ENCODE assay signal across 15 cellular contexts in genomic region chr15:38212759-38213158, GRCh38. TPM values are rescaled to one million over a fixed set of nuclear protein-coding genes. Genes with fewer than 3 reads are reported as not detected.
DNase-seq lines count a peak whose midpoint lies in the region; TF ChIP-seq lines count a peak whose summit lies in the region.
"Had no signal": no experiment of that assay in that cellular context is flagged by ENCODE, and none has a peak within 500 bp of the region (broad histone marks: within the 10 kb centered on the region; RNA-seq: fewer than 3 reads in every experiment).

No MANE protein-coding gene starts in this region.

- peaks cover 47% of the 10 kb centered on the region for H3K4me1 Mint-ChIP-seq in mesothelial cell of epicardium
- H3K4me1 Mint-ChIP-seq: B cell had no signal

- no peaks in the 10 kb centered on the region for H3K9me3 ChIP-seq in colonic mucosa

- TF ChIP-seq CTCF in colonic mucosa (IDR thresholded peaks at IDR 0.05) (no peak), mesothelial cell of epicardium (IDR thresholded peaks at IDR 0.05; ENCODE audit: unreplicated experiment) (no peak)

- peak; percentile 28 for DNase-seq in CD1c-positive myeloid dendritic cell (ENCODE audit: extremely low spot score)
- DNase-seq in colonic mucosa = no peak
- DNase-seq in mesothelial cell of epicardium (ENCODE audit: low spot score in 2 of 2, unreplicated experiment in 2 of 2) = no peak
- DNase-seq in renal cortical epithelial cell (ENCODE audit: low read depth) = peak; percentile 79
- DNase-seq in H7 = no peak
- no peak for DNase-seq in activated CD4-positive, CD25-positive, alpha-beta regulatory T cell treated with anti-CD3 and anti-CD28 coated beads, Interleukin-2, amount 50 U/mL, for 72 hours
- no peak for DNase-seq in pons (ENCODE audit: low spot score)
- DNase-seq: C1 segment of cervical spinal cord; CD4-positive, alpha-beta memory T cell; DMS79; GM23248; H9 had no signal

- peak overlapping the region; percentile 67 for H3K27ac ChIP-seq in colonic mucosa
- H3K27ac ChIP-seq: GM23248, HL-60 had no signal

- no peak overlapping the region for H3K4me3 Mint-ChIP-seq in mesothelial cell of epicardium
- H3K4me3 Mint-ChIP-seq: B cell; CD4-positive, alpha-beta memory T cell; H9 had no signal

- H3K27me3 Mint-ChIP-seq in mesothelial cell of epicardium (ENCODE audit: low read depth) = no peaks in the 10 kb centered on the region

- intact Hi-C loops in colonic mucosa (cut with DNase I) = no loop called here

- no peaks in the 10 kb centered on the region for H3K36me3 Mint-ChIP-seq in mesothelial cell of epicardium
- H3K36me3 Mint-ChIP-seq: CD4-positive, alpha-beta memory T cell had no signal

- peak overlapping the region in 1 of 2 donors; percentile 31 for H3K9ac ChIP-seq in colonic mucosa (ENCODE audit: low read depth in 2 of 2, low read length in 2 of 2)
- H3K9ac ChIP-seq: GM23248 had no signal

- H3K9me3 Mint-ChIP-seq in mesothelial cell of epicardium = peaks cover 4% of the 10 kb centered on the region
- H3K9me3 Mint-ChIP-seq: CD4-positive, alpha-beta memory T cell; H9 had no signal

- peak overlapping the region; percentile 62 for H3K27ac Mint-ChIP-seq in mesothelial cell of epicardium
- H3K27ac Mint-ChIP-seq: B cell; CD4-positive, alpha-beta memory T cell; H9 had no signal

- H3K36me3 ChIP-seq in colonic mucosa = no peaks in the 10 kb centered on the region
- no peaks in the 10 kb centered on the region for H3K36me3 ChIP-seq in H7 (replicated peaks; ENCODE audit: control insufficient read depth, insufficient read depth, low read length)

- H3K4me3 ChIP-seq in colonic mucosa (no peak overlapping the region), H7 (ENCODE audit: insufficient read depth, low read depth, low read length) (no peak overlapping the region)
- H3K4me3 ChIP-seq: GM12878, GM23248 had no signal

- H3K4me1 ChIP-seq in colonic mucosa = peaks cover 17% of the 10 kb centered on the region

- H3K27me3 ChIP-seq in colonic mucosa = no peaks in the 10 kb centered on the region
- H3K27me3 ChIP-seq in H7 (ENCODE audit: control insufficient read depth, insufficient read depth, low read length) = no peaks in the 10 kb centered on the region

RNA-seq across cellular contexts. Expression of gene SPRED1, which starts 39.9 kb away (rescaled TPM):
- 10 to 100 TPM; 26.8 to 28.0 TPM for total RNA-seq in colonic mucosa
- total RNA-seq in mesothelial cell of epicardium = 36.3 to 39.9 TPM (median 36.7 TPM) in 3 replicates
- total RNA-seq in renal cortical epithelial cell = 26.2 and 36.0 TPM in 2 replicates
- total RNA-seq in H7 (2014; rRNA removed; shearing (Covaris generic)) = 27.5 and 33.0 TPM in 2 replicates

Comparison
In these comparisons a context has a peak if more than half of its experiments do, and no peak if none do; other contexts are left out.
1. DNase-seq: peak in CD1c-positive myeloid dendritic cell (single experiment) and renal cortical epithelial cell (single experiment); none in colonic mucosa (single experiment), mesothelial cell of epicardium (0 of 2), H7 (single experiment), activated CD4-positive, CD25-positive, alpha-beta regulatory T cell treated with anti-CD3 and anti-CD28 coated beads, Interleukin-2, amount 50 U/mL, for 72 hours (single experiment) and pons (single experiment).